ENCODE assay signal across 17 cellular contexts in the genomic region with DNA sequence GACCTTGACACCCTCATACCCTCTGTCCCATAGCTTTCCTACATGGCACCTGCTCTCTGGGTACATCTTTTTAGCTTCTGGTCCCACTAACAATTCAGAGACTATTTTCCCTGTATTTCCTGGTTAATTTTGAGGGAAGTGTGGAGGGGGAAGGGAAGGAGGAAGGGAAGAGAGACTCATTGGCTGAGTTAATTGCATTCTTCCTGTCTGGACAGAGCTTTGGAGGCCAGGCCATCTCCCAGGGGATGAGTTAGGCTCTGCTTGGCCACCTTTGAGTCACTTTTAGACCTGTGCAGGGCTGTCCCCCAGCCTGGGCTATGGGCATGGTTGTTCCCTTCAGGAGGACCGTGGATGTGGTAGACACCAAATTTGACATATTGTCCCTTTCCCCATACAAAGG.
DNase-seq lines count a peak whose midpoint lies in the region; ATAC-seq, FAIRE-seq and TF ChIP-seq lines count a peak whose summit lies in the region.
"Had no signal": no experiment of that assay in that cellular context is flagged by ENCODE, and none has a peak within 500 bp of the region (broad histone marks: within the 10 kb centered on the region; RNA-seq: fewer than 3 reads in every experiment).

No MANE protein-coding gene starts in this region.

- H4K91ac ChIP-seq in H1 (replicated peaks; ENCODE audit: insufficient read length, low read length): no peak overlapping the region
- H4K91ac ChIP-seq in H9 (ENCODE audit: insufficient read length, low read depth, low read length): no peak overlapping the region

- TF ChIP-seq EP300 in H1 (IDR thresholded peaks at IDR 0.05; ENCODE audit: borderline replicate concordance in 1 of 2, low read depth in 2 of 2, low read length in 2 of 2): no peak

- no peaks in the 10 kb centered on the region for H3K27me3 Mint-ChIP-seq in H9 (ENCODE audit: low read depth)

- H4K8ac ChIP-seq in H1 (ENCODE audit: extremely low read depth, insufficient read depth, low read length): no peak overlapping the region
- no peak overlapping the region for H4K8ac ChIP-seq in H9 (replicated peaks; ENCODE audit: insufficient read length, low read depth, low read length)

- TF ChIP-seq CTCF in H1 (IDR thresholded peaks at IDR 0.05; ENCODE audit: control extremely low read depth in 1 of 3, insufficient read depth in 1 of 3, low read depth in 1 of 3, low read length in 3 of 3) (no peak), osteoblast (IDR thresholded peaks at IDR 0.05; ENCODE audit: extremely low read depth, low read depth, low read length) (no peak), H9 (conservative IDR thresholded peaks at IDR 0.05) (no peak)

- peaks cover 56% of the 10 kb centered on the region for H3K4me1 ChIP-seq in ACC112 (ENCODE audit: control insufficient read depth, insufficient read depth, low read length, unreplicated experiment)
- peaks cover 94% of the 10 kb centered on the region for H3K4me1 ChIP-seq in Karpas-422 (ENCODE audit: low read length)
- H3K4me1 ChIP-seq in H1 (replicated peaks in 1 of 4; ENCODE audit: control insufficient read depth in 3 of 4, insufficient read depth in 4 of 4, low read length in 3 of 4): no peaks in the 10 kb centered on the region
- H3K4me1 ChIP-seq in osteoblast (ENCODE audit: insufficient read depth, low read length): peaks cover 47% of the 10 kb centered on the region
- H3K4me1 ChIP-seq in H9 (ENCODE audit: insufficient read depth, low read length): 0 out of 2 replicates have a peak, but pooled peaks cover 3% of the 10 kb centered on the region

- no peak for DNase-seq in Karpas-422
- DNase-seq in H1 (ENCODE audit: low read depth in 1 of 2, low spot score in 2 of 2): no peak
- DNase-seq in osteoblast (ENCODE audit: insufficient read length, low spot score, missing footprints): no peak
- DNase-seq in GF-D8 (lab: John Stamatoyannopoulos, UW): no peak
- no peak for DNase-seq in H9
- no peak for DNase-seq in NOMO-1 treated with dmso at 0.1 percent for 144 hours (lab: John Stamatoyannopoulos, UW; ENCODE audit: unreplicated experiment)
- DNase-seq: NCI-H1105; NCI-H226; NK-92 treated with Interleukin-12 subunit alpha and Interleukin-12 subunit beta, amount 100 ng/mL, for 24 hours; OCI-M1; SW 1271 had no signal

- H3K14ac ChIP-seq in H1 (ENCODE audit: insufficient read length) (no peak overlapping the region), H9 (ENCODE audit: insufficient read depth, low read length) (no peak overlapping the region)

- peak overlapping the region; percentile 64 for H3K4me2 ChIP-seq in Karpas-422 (ENCODE audit: low read depth, low read length, poor library complexity, severe bottlenecking)
- no peak overlapping the region for H3K4me2 ChIP-seq in H1 (ENCODE audit: insufficient read depth in 1 of 2, low read depth in 2 of 2, low read length in 2 of 2)
- H3K4me2 ChIP-seq in osteoblast (ENCODE audit: insufficient read depth, low read length): peak overlapping the region; percentile 73
- H3K4me2 ChIP-seq in H9 (ENCODE audit: insufficient read depth, insufficient read length, low read length): no peak overlapping the region

- H4K5ac ChIP-seq in H1 (ENCODE audit: insufficient read length, low read depth, low read length) (no peak overlapping the region), H9 (ENCODE audit: insufficient read length, low read depth, low read length) (no peak overlapping the region)

- H3K56ac ChIP-seq in H1 (replicated peaks; ENCODE audit: insufficient read length, low read depth, low read length) (no peak overlapping the region), H9 (ENCODE audit: insufficient read length, low read depth, low read length) (no peak overlapping the region)

- H3K79me1 ChIP-seq in H1 (ENCODE audit: low read depth, low read length) (no peaks in the 10 kb centered on the region), H9 (ENCODE audit: insufficient read depth, low read depth, low read length, poor library complexity, severe bottlenecking) (no peaks in the 10 kb centered on the region)

- no peak overlapping the region for H2BK120ac ChIP-seq in H1 (replicated peaks; ENCODE audit: low read depth, low read length)
- no peak overlapping the region for H2BK120ac ChIP-seq in H9 (ENCODE audit: low read depth, low read length, poor library complexity, severe bottlenecking)

- no peaks in the 10 kb centered on the region; the same call in 1 of the 2 replicates for H3K23me2 ChIP-seq in H1 (ENCODE audit: low read depth, low read length)
- no peaks in the 10 kb centered on the region for H3K23me2 ChIP-seq in H9 (ENCODE audit: insufficient read length, low read depth, low read length, poor library complexity, severe bottlenecking)

- H3K4me3 ChIP-seq in ACC112 (ENCODE audit: low read depth, low read length) (no peak overlapping the region), Karpas-422 (ENCODE audit: low read length) (no peak overlapping the region), H1 (ENCODE audit: extremely low read depth in 1 of 4, insufficient read depth in 2 of 4, low read depth in 3 of 4, low read length in 4 of 4) (no peak overlapping the region), osteoblast (ENCODE audit: insufficient read depth, low read length) (no peak overlapping the region)
- H3K4me3 ChIP-seq: SJSA1 had no signal

- no peak for FAIRE-seq in H1 (lab: Jason Lieb, UNC)
- FAIRE-seq: GM19239 had no signal

- H3K4me3 Mint-ChIP-seq in H9: no peak overlapping the region; a peak in 1 of 5 replicates

- H2BK15ac ChIP-seq in H1 (ENCODE audit: low read length) (peak overlapping the region; percentile 20; the same call in 1 of the 2 replicates), H9 (ENCODE audit: low read depth, low read length) (no peak overlapping the region)

- H3K9me3 Mint-ChIP-seq in H9: no peaks in the 10 kb centered on the region

- no peaks in the 10 kb centered on the region for H4K20me1 ChIP-seq in Karpas-422 (ENCODE audit: insufficient read depth, low read depth, low read length)
- H4K20me1 ChIP-seq in H1 (replicated peaks in 1 of 2; ENCODE audit: control insufficient read depth in 1 of 2, insufficient read depth in 2 of 2, low read length in 2 of 2): no peaks in the 10 kb centered on the region
- H4K20me1 ChIP-seq in osteoblast (ENCODE audit: insufficient read depth, low read length): no peaks in the 10 kb centered on the region
- no peaks in the 10 kb centered on the region for H4K20me1 ChIP-seq in H9 (ENCODE audit: control insufficient read depth, insufficient read depth, insufficient read length)

- TF ChIP-seq POLR2A in H1 (IDR thresholded peaks at IDR 0.05; ENCODE audit: control extremely low read depth in 1 of 2, low read depth in 2 of 2, low read length in 2 of 2): no peak

- no peak overlapping the region for H3K18ac ChIP-seq in H1 (ENCODE audit: extremely low read depth, low read length)
- H3K18ac ChIP-seq in H9 (ENCODE audit: insufficient read length, low read depth, low read length): no peak overlapping the region

- H2AFZ ChIP-seq in ACC112 (ENCODE audit: low read length, unreplicated experiment) (no peak overlapping the region), Karpas-422 (ENCODE audit: low read length) (peak overlapping the region; percentile 8; the same call in 1 of the 2 replicates), H1 (ENCODE audit: low read length) (no peak overlapping the region), osteoblast (ENCODE audit: low read length) (no peak overlapping the region), H9 (ENCODE audit: low read length) (no peak overlapping the region)

- CTCF ChIA-PET in H1 (lab: Charles Lee; ENCODE audit: partially characterized antibody): interaction anchor here (0.6 to 3.1 kb wide), 25 partner anchors 8 to 956 kb away, joined by 3 to 21 read pairs (median 5); partner anchors contain the start of gene PGRMC2

- WGBS in H1 (ENCODE audit: extremely low coverage in 1 of 2, insufficient coverage in 1 of 2, insufficient read length in 1 of 2, insufficient replicate concordance in 2 of 2, low coverage in 1 of 2, low lambda C conversion rate in 2 of 2, missing lambda C conversion rate in 1 of 2), 2 experiments: 100% methylated on average over 1 of the region's 1 CpG; no CpG with 5 or more reads in 1 of the 2 experiments
- no CpG with 5 or more reads among the region's 1 CpG for WGBS in H9 (ENCODE audit: extremely low coverage, insufficient read length, low lambda C conversion rate)

- no peak for TF ChIP-seq RAD21 in H1 (IDR thresholded peaks at IDR 0.05 in 1 of 2, conservative IDR thresholded peaks at IDR 0.05 in 1 of 2; ENCODE audit: low read depth in 2 of 2, low read length in 2 of 2)

- no peaks in the 10 kb centered on the region for H3K79me2 ChIP-seq in ACC112 (ENCODE audit: control insufficient read depth, insufficient read depth, low read length, unreplicated experiment)
- no peaks in the 10 kb centered on the region for H3K79me2 ChIP-seq in Karpas-422 (ENCODE audit: low read length)
- H3K79me2 ChIP-seq in H1 (ENCODE audit: control insufficient read depth in 1 of 2, insufficient read depth in 2 of 2, low read length in 2 of 2): no peaks in the 10 kb centered on the region
- H3K79me2 ChIP-seq in osteoblast (ENCODE audit: insufficient read depth, low read length): no peaks in the 10 kb centered on the region
- H3K79me2 ChIP-seq in H9 (ENCODE audit: insufficient read depth, low read length): no peaks in the 10 kb centered on the region

- H3K27ac Mint-ChIP-seq in H9: no peak overlapping the region

- H3K9me2 ChIP-seq in Karpas-422 (replicated peaks; ENCODE audit: insufficient read depth, low read length): no peaks in the 10 kb centered on the region

- H3K36me3 Mint-ChIP-seq in H9 (ENCODE audit: insufficient read depth in 1 of 3, low read depth in 3 of 3): no peaks in the 10 kb centered on the region

- H3K9ac ChIP-seq in Karpas-422 (ENCODE audit: low read length): peak overlapping the region; percentile 57
- H3K9ac ChIP-seq in H1 (replicated peaks in 1 of 4; ENCODE audit: extremely low read depth in 1 of 4, low read depth in 3 of 4, low read length in 3 of 4): no peak overlapping the region
- no peak overlapping the region for H3K9ac ChIP-seq in H9 (ENCODE audit: extremely low read depth, insufficient read length, low read length)

- no peak for ATAC-seq in GM21825 (IDR thresholded peaks at IDR 0.05; ENCODE audit: unreplicated experiment)
- ATAC-seq: HCT116 had no signal

- peak overlapping the region; percentile 83 for H3K27ac ChIP-seq in ACC112 (ENCODE audit: low read depth, low read length)
- peak overlapping the region; percentile 98 for H3K27ac ChIP-seq in Karpas-422 (ENCODE audit: low read length)
- H3K27ac ChIP-seq in H1 (ENCODE audit: low read depth, low read length): no peak overlapping the region
- peak overlapping the region; percentile 86 for H3K27ac ChIP-seq in osteoblast (ENCODE audit: low read depth, low read length)
- H3K27ac ChIP-seq in H9 (ENCODE audit: insufficient read length, low read depth, low read length): no peak overlapping the region
- H3K27ac ChIP-seq: C4-2B had no signal

- H3K36me3 ChIP-seq in ACC112 (ENCODE audit: insufficient read depth, low read length): no peaks in the 10 kb centered on the region
- H3K36me3 ChIP-seq in Karpas-422 (ENCODE audit: insufficient read depth, low read length): peaks cover 2% of the 10 kb centered on the region; the same call in 1 of the 2 replicates
- no peaks in the 10 kb centered on the region for H3K36me3 ChIP-seq in H1 (ENCODE audit: control insufficient read depth in 2 of 4, insufficient read depth in 4 of 4, low read length in 3 of 4)
- H3K36me3 ChIP-seq in osteoblast (ENCODE audit: insufficient read depth, low read length): no peaks in the 10 kb centered on the region
- H3K36me3 ChIP-seq: SJSA1 had no signal

- peaks cover 6 to 10% of the 10 kb centered on the region in 2 experiments for H3K4me1 Mint-ChIP-seq in H9

- H3K4ac ChIP-seq in H1 (replicated peaks; ENCODE audit: insufficient read length, low read depth, low read length) (no peak overlapping the region), H9 (ENCODE audit: low read depth, low read length) (no peak overlapping the region)

- H3K9me3 ChIP-seq in Karpas-422 (ENCODE audit: low read length) (no peaks in the 10 kb centered on the region), H1 (ENCODE audit: insufficient read depth in 2 of 2, low read depth in 1 of 2, low read length in 1 of 2) (no peaks in the 10 kb centered on the region), osteoblast (ENCODE audit: low read depth, low read length) (no peaks in the 10 kb centered on the region), H9 (ENCODE audit: control insufficient read depth, low read depth, low read length) (no peaks in the 10 kb centered on the region)
- H3K9me3 ChIP-seq: SJSA1 had no signal

- H2BK12ac ChIP-seq in H1 (ENCODE audit: low read depth, low read length): peak overlapping the region; percentile 61; the same call in 1 of the 2 replicates
- H2BK12ac ChIP-seq in H9 (ENCODE audit: insufficient read length, low read depth, low read length): no peak overlapping the region

- H2BK5ac ChIP-seq in H1 (ENCODE audit: low read depth, low read length) (no peak overlapping the region), H9 (ENCODE audit: insufficient read length, low read length) (no peak overlapping the region)

- no peak overlapping the region for H3T11ph ChIP-seq in H9 (ENCODE audit: low read length)

- H3K27me3 ChIP-seq in ACC112 (ENCODE audit: insufficient read depth, low read length) (no peaks in the 10 kb centered on the region), Karpas-422 (ENCODE audit: low read length) (no peaks in the 10 kb centered on the region), H1 (replicated peaks in 1 of 4; ENCODE audit: control insufficient read depth in 3 of 4, extremely low read depth in 1 of 4, insufficient read depth in 3 of 4, low read length in 3 of 4) (no peaks in the 10 kb centered on the region; a peak in 1 of 7 replicates), osteoblast (ENCODE audit: insufficient read depth, low read length) (no peaks in the 10 kb centered on the region), H9 (ENCODE audit: insufficient read depth, low read length) (no peaks in the 10 kb centered on the region)
- H3K27me3 ChIP-seq: SJSA1 had no signal

- POLR2A ChIA-PET in H1 (lab: Charles Lee; ENCODE audit: partially characterized antibody): interaction anchor here (0.6 to 1.3 kb wide), 2 partner anchors 73 to 403 kb away, joined by 3 read pairs; no protein-coding TSS in a partner anchor

- H2BK20ac ChIP-seq in H1 (ENCODE audit: low read length): no peak overlapping the region
- no peak overlapping the region for H2BK20ac ChIP-seq in H9 (ENCODE audit: low read depth, low read length, poor library complexity, severe bottlenecking)

- H3K23ac ChIP-seq in H1 (ENCODE audit: insufficient read length) (no peak overlapping the region), H9 (ENCODE audit: insufficient read length, low read depth, low read length) (no peak overlapping the region)

- H2AK5ac ChIP-seq in H1 (ENCODE audit: low read depth, low read length): no peak overlapping the region
- no peak overlapping the region for H2AK5ac ChIP-seq in H9 (ENCODE audit: insufficient read length, low read length)

Comparison
In these comparisons a context has a peak if more than half of its experiments do, and no peak if none do; other contexts are left out.
1. H3K27ac ChIP-seq: peak in ACC112 (single experiment), Karpas-422 (single experiment) and osteoblast (single experiment); none in H1 (single experiment) and H9 (single experiment).
2. H3K4me2 ChIP-seq: peak in Karpas-422 (single experiment) and osteoblast (single experiment); none in H1 (0 of 2) and H9 (single experiment).